9 cellular contexts compared by ENCODE assay signal in genomic region chr2:49490710-49491109, GRCh38.
A peak's percentile ranks its signal among the peaks of the same experiment; 100 is the strongest.
DNase-seq lines count a peak whose midpoint lies in the region; ATAC-seq and TF ChIP-seq lines count a peak whose summit lies in the region.
"Had no signal": no experiment of that assay in that cellular context is flagged by ENCODE, and none has a peak within 500 bp of the region (broad histone marks: within the 10 kb centered on the region; RNA-seq: fewer than 3 reads in every experiment).

No MANE protein-coding gene starts in this region.

- H3K4me1 ChIP-seq in HCT116 (ENCODE audit: control insufficient read depth in 1 of 2, insufficient read depth in 2 of 2, low read length in 2 of 2) (no peaks in the 10 kb centered on the region), NT2/D1 (ENCODE audit: insufficient read depth, insufficient read length) (no peaks in the 10 kb centered on the region), foreskin keratinocyte (no peaks in the 10 kb centered on the region)

- H3K4me3 Mint-ChIP-seq in activated CD4-positive, alpha-beta T cell treated with anti-CD3 and anti-CD28 coated beads, Interleukin-2, amount 10 ng/mL, durations not matched to agents 24 days and 14 days, result no peak overlapping the region
- no peak overlapping the region for H3K4me3 Mint-ChIP-seq in T-helper 17 cell
- H3K4me3 Mint-ChIP-seq: naive B cell had no signal

- no peaks in the 10 kb centered on the region for H3K27me3 ChIP-seq in HCT116 (ENCODE audit: insufficient read depth, low read length)
- no peaks in the 10 kb centered on the region for H3K27me3 ChIP-seq in NT2/D1 (ENCODE audit: insufficient read depth, insufficient read length)
- H3K27me3 ChIP-seq in foreskin keratinocyte, result no peaks in the 10 kb centered on the region

- TF ChIP-seq RAD21 in HCT116 (IDR thresholded peaks at IDR 0.05; ENCODE audit: low read depth), result 0 out of 2 replicates have a peak, but pooled peaks have one; percentile 13

- no peaks in the 10 kb centered on the region for H3K27me3 Mint-ChIP-seq in activated CD4-positive, alpha-beta T cell treated with anti-CD3 and anti-CD28 coated beads, Interleukin-2, amount 10 ng/mL, durations not matched to agents 24 days and 14 days
- H3K27me3 Mint-ChIP-seq in T-helper 17 cell, result no peaks in the 10 kb centered on the region
- H3K27me3 Mint-ChIP-seq: naive B cell had no signal

- no peaks in the 10 kb centered on the region for H3K4me1 Mint-ChIP-seq in activated CD4-positive, alpha-beta T cell treated with anti-CD3 and anti-CD28 coated beads, Interleukin-2, amount 10 ng/mL, durations not matched to agents 24 days and 14 days
- no peaks in the 10 kb centered on the region for H3K4me1 Mint-ChIP-seq in T-helper 17 cell
- H3K4me1 Mint-ChIP-seq: naive B cell had no signal

- RAD21 ChIA-PET in HCT116 (lab: Charles Lee; ENCODE audit: low non-redundant PET in 1 of 2, low total read pairs in 2 of 2, uncharacterized antibody in 2 of 2, unreplicated experiment in 2 of 2), result no interaction called here

- no peak overlapping the region for H3K27ac ChIP-seq in HCT116 (ENCODE audit: low read depth, low read length)
- no peak overlapping the region for H3K27ac ChIP-seq in foreskin keratinocyte

- no peak overlapping the region for H3K9ac ChIP-seq in HCT116 (ENCODE audit: low read length)
- H3K9ac ChIP-seq in NT2/D1 (ENCODE audit: insufficient read length, low read depth), result no peak overlapping the region

- H3K36me3 ChIP-seq in HCT116 (ENCODE audit: control insufficient read depth in 1 of 2, insufficient read depth in 2 of 2, low read length in 2 of 2) (no peaks in the 10 kb centered on the region), NT2/D1 (ENCODE audit: insufficient read depth, insufficient read length, low read length) (no peaks in the 10 kb centered on the region)

- DNase-seq in activated CD4-positive, alpha-beta T cell treated with anti-CD3 and anti-CD28 coated beads, Interleukin-2, amount 10 ng/mL, durations not matched to agents 24 days and 14 days, result peak; percentile 58
- DNase-seq in activated CD4-positive, alpha-beta T cell treated with anti-CD3 and anti-CD28 coated beads for 4 hours, result no peak
- no peak for DNase-seq in HCT116 (ENCODE audit: low read depth, low spot score)
- DNase-seq in NT2/D1 (ENCODE audit: low read depth, low spot score), result peak; percentile 52
- peak in 1 of 2 donors; percentile 1 for DNase-seq in foreskin keratinocyte
- no peak for DNase-seq in stimulated activated naive CD4-positive, alpha-beta T cell treated with Interleukin-2 at 50 U/mL for 16 hours (lab: John Stamatoyannopoulos, UW)
- DNase-seq in T-helper 17 cell, result no peak
- DNase-seq: naive B cell had no signal

- no peak overlapping the region for H2AFZ ChIP-seq in HCT116 (ENCODE audit: low read depth, low read length, poor library complexity, severe bottlenecking)

- no peaks in the 10 kb centered on the region for H3K9me2 ChIP-seq in HCT116 (ENCODE audit: insufficient read depth)

- H3K4me2 ChIP-seq in HCT116 (ENCODE audit: low read length), result no peak overlapping the region

- no peaks in the 10 kb centered on the region for H3K9me3 Mint-ChIP-seq in activated CD4-positive, alpha-beta T cell treated with anti-CD3 and anti-CD28 coated beads, Interleukin-2, amount 10 ng/mL, durations not matched to agents 24 days and 14 days

- POLR2A ChIA-PET in HCT116 (lab: Charles Lee), result no interaction called here

- no peaks in the 10 kb centered on the region for H3K36me3 Mint-ChIP-seq in activated CD4-positive, alpha-beta T cell treated with anti-CD3 and anti-CD28 coated beads, Interleukin-2, amount 10 ng/mL, durations not matched to agents 24 days and 14 days (ENCODE audit: low read depth)
- no peaks in the 10 kb centered on the region for H3K36me3 Mint-ChIP-seq in T-helper 17 cell (ENCODE audit: low read depth)
- H3K36me3 Mint-ChIP-seq: naive B cell had no signal

- H3K27ac Mint-ChIP-seq in activated CD4-positive, alpha-beta T cell treated with anti-CD3 and anti-CD28 coated beads, Interleukin-2, amount 10 ng/mL, durations not matched to agents 24 days and 14 days, result no peak overlapping the region
- H3K27ac Mint-ChIP-seq in T-helper 17 cell, result no peak overlapping the region

- intact Hi-C loops in activated CD4-positive, alpha-beta T cell treated with anti-CD3 and anti-CD28 coated beads, Interleukin-2, amount 10 ng/mL, durations not matched to agents 24 days and 14 days (cut with micrococcal nuclease), result loop anchor here (2.0 kb wide), 1 partner anchor 544 kb away; no protein-coding TSS in a partner anchor
- intact Hi-C loops in HCT116 (cut with micrococcal nuclease), result no loop called here

- TF ChIP-seq CTCF in HCT116 (IDR thresholded peaks at IDR 0.05 in 2 of 3, conservative IDR thresholded peaks at IDR 0.05 in 1 of 3; ENCODE audit: borderline replicate concordance in 1 of 3, insufficient read depth in 1 of 3, low read depth in 2 of 3, low read length in 2 of 3) (peak; percentile 17 to 47 (median 41); a peak in 3 of 6 replicates), foreskin keratinocyte (conservative IDR thresholded peaks at IDR 0.05) (peak; percentile 41)

- H3K9me3 ChIP-seq in HCT116 (ENCODE audit: control insufficient read depth in 1 of 2, insufficient read depth in 1 of 2, low read depth in 1 of 2, low read length in 2 of 2) (peaks cover 4 to 13% of the 10 kb centered on the region in 2 experiments; a peak in 2 of 4 replicates), NT2/D1 (ENCODE audit: insufficient read depth, low read length) (no peaks in the 10 kb centered on the region), T-helper 17 cell (ENCODE audit: control insufficient read depth, low read length, poor library complexity, severe bottlenecking) (no peaks in the 10 kb centered on the region)

- TF ChIP-seq POLR2A in HCT116 (IDR thresholded peaks at IDR 0.05; ENCODE audit: borderline replicate concordance, extremely low read depth, insufficient read depth, insufficient read length), result no peak

- ATAC-seq in HCT116, result peak; percentile 17; the same call in 1 of the 2 replicates
- ATAC-seq in foreskin keratinocyte, result peak; percentile 50
- no peak for ATAC-seq in HG03457 (IDR thresholded peaks at IDR 0.05; ENCODE audit: unreplicated experiment)
- no peak for ATAC-seq in T-helper 17 cell

- no peaks in the 10 kb centered on the region for H3K79me2 ChIP-seq in HCT116 (ENCODE audit: insufficient read depth, low read length)

- no peaks in the 10 kb centered on the region for H4K20me1 ChIP-seq in HCT116 (ENCODE audit: insufficient read depth)

- H3K4me3 ChIP-seq in HCT116 (replicated peaks in 1 of 2; ENCODE audit: low read depth in 1 of 2, low read length in 2 of 2), result no peak overlapping the region
- no peak overlapping the region for H3K4me3 ChIP-seq in NT2/D1 (ENCODE audit: insufficient read length, low read depth)

- BruUV-seq in HCT116 (replicated peaks; lab: Mats Ljungman, UMichigan), result no TSS peak

- CTCF ChIA-PET in HCT116 (lab: Charles Lee), result no interaction called here

TF ChIP-seq in HCT116, 20 proteins besides CTCF, POLR2A, EP300 and RAD21:
- TF ChIP-seq POLR2AphosphoS5 (IDR thresholded peaks at IDR 0.05; ENCODE audit: low read depth, low read length) (no peak), ZBTB33 (IDR thresholded peaks at IDR 0.05; ENCODE audit: extremely low read depth, insufficient replicate concordance, low read length) (no peak)

Comparison
In these comparisons a context has a peak if more than half of its experiments do, and no peak if none do; other contexts are left out.
1. DNase-seq: peak in activated CD4-positive, alpha-beta T cell treated with anti-CD3 and anti-CD28 coated beads, Interleukin-2, amount 10 ng/mL, durations not matched to agents 24 days and 14 days (single experiment) and NT2/D1 (single experiment); none in activated CD4-positive, alpha-beta T cell treated with anti-CD3 and anti-CD28 coated beads for 4 hours (0 of 2), HCT116 (single experiment), stimulated activated naive CD4-positive, alpha-beta T cell treated with Interleukin-2 at 50 U/mL for 16 hours (single experiment) and T-helper 17 cell (0 of 3).
2. ATAC-seq: peak in HCT116 (single experiment) and foreskin keratinocyte (single experiment); none in HG03457 (single experiment) and T-helper 17 cell (single experiment).